ENCODE assay signal across 21 cellular contexts in the genomic region with DNA sequence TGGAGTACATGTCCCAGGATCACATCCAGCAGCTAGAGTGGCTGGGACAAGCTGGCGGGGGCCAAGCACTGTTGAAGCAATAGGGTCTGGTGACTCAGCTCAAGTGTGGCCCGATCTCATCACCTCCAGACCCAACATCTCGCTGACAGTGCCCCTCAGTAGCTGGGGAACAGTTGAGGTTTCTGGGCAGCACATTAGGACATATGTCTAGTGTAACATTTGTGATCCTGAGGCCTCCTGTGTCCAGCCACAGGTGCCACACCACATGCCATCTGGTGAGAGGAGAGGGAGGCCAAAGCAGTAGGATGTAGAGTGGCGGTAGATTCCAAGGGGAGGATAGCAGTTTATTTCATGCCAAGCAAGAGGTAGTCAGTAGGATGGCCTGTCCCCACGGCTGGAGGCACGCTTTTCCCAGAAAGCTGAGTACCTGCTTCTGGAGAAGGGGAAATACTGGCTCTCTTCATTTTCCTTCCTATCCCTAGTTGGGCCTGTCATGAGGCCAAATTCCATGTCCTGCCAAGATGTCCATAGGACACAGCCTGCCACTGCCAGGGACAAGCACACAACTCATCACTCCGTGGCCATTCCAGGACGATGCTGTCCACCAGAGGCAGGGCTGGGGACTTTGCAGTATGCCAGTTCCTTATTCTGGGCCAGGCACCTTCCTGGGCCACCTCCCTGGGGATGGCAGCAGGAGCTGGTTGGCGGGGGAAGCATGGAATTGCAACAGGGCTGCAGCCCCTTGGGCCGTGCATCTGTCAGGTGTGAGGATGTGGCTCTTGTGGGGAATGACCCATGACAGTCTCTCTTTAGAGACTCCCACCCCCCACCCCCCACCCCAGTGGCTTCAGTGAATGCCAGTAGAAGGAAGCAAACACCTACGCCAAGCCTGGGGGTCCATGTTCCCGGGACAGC. TPM values are rescaled to one million over a fixed set of nuclear protein-coding genes. Genes with fewer than 3 reads are reported as not detected.
DNase-seq lines count a peak whose midpoint lies in the region; TF ChIP-seq lines count a peak whose summit lies in the region.
"Had no signal": no experiment of that assay in that cellular context is flagged by ENCODE, and none has a peak within 500 bp of the region (broad histone marks: within the 10 kb centered on the region; RNA-seq: fewer than 3 reads in every experiment).

No MANE protein-coding gene starts in this region.

- TF ChIP-seq POLR2A in spleen (IDR thresholded peaks at IDR 0.05), result no peak

- H3K9me3 ChIP-seq in spleen, result no peaks in the 10 kb centered on the region
- H3K9me3 ChIP-seq: lower lobe of right lung, Peyer's patch had no signal

- peaks cover 49% of the 10 kb centered on the region for H3K36me3 Mint-ChIP-seq in nephron progenitor cell (ENCODE audit: low read depth)
- peaks cover 15% of the 10 kb centered on the region for H3K36me3 Mint-ChIP-seq in progenitor cell of endocrine pancreas (ENCODE audit: insufficient read depth)

- H3K27me3 ChIP-seq in H7 (ENCODE audit: control insufficient read depth, insufficient read depth, low read length) (no peaks in the 10 kb centered on the region), spleen (replicated peaks in 1 of 7) (no peaks in the 10 kb centered on the region)
- H3K27me3 ChIP-seq: Peyer's patch had no signal

- H3K9me3 Mint-ChIP-seq in nephron progenitor cell (no peaks in the 10 kb centered on the region), progenitor cell of endocrine pancreas (ENCODE audit: low read depth) (no peaks in the 10 kb centered on the region)
- H3K9me3 Mint-ChIP-seq: activated naive CD4-positive, alpha-beta T cell treated with anti-CD3 and anti-CD28 coated beads, Interleukin-2, amount 50 U/mL, for 72 hours; brain; GM23338 had no signal

- TF ChIP-seq CTCF in nephron progenitor cell (IDR thresholded peaks at IDR 0.05) (no peak), progenitor cell of endocrine pancreas (IDR thresholded peaks at IDR 0.05; ENCODE audit: unreplicated experiment) (no peak), spleen (IDR thresholded peaks at IDR 0.05 in 8 of 11, conservative IDR thresholded peaks at IDR 0.05 in 3 of 11) (no peak)

- intact Hi-C loops in spleen (cut with DNase I; ENCODE audit: low total_unique reads), result no loop called here

- H3K27ac ChIP-seq in spleen, result peak overlapping the region in 2 of 8 donors; percentile 27 to 70
- H3K27ac ChIP-seq: C4-2B, epithelial cell of prostate, lower lobe of right lung had no signal

- peaks cover 5 to 43% (median 27%) of the 10 kb centered on the region in 6 donors for H3K4me1 ChIP-seq in spleen
- H3K4me1 ChIP-seq: lower lobe of right lung had no signal

- H3K27me3 Mint-ChIP-seq in nephron progenitor cell (ENCODE audit: low read depth, poor library complexity), result no peaks in the 10 kb centered on the region
- H3K27me3 Mint-ChIP-seq in progenitor cell of endocrine pancreas, result no peaks in the 10 kb centered on the region
- H3K27me3 Mint-ChIP-seq: brain had no signal

- DNase-seq in DMS 273 (lab: John Stamatoyannopoulos, UW; ENCODE audit: unreplicated experiment) (peak; percentile 28), DMS 273 treated with DMSO at 0.1 percent for 48 hours (lab: John Stamatoyannopoulos, UW) (no peak), H7 (peak; percentile 22), cerebellar nuclear complex (lab: John Stamatoyannopoulos, UW) (peak; percentile 59 to 92), nephron progenitor cell (no peak), NCI-H187 treated with DMSO at 0.1 percent for 48 hours (lab: John Stamatoyannopoulos, UW) (no peak), progenitor cell of endocrine pancreas (ENCODE audit: low spot score, unreplicated experiment) (no peak), spleen (no peak)
- DNase-seq: 8988T; DMS53; lower lobe of right lung; NCI-H1436; NCI-H774; Peyer's patch; stimulated activated CD4-positive, alpha-beta T cell treated with anti-CD3 and anti-CD28 coated beads, Interleukin-2, amount 100 ng/mL, for 48 hours; T1000 had no signal

- H3K4me3 ChIP-seq in H7 (ENCODE audit: insufficient read depth, low read depth, low read length), result no peak overlapping the region
- no peak overlapping the region for H3K4me3 ChIP-seq in spleen
- H3K4me3 ChIP-seq: GM23338, lower lobe of right lung, Peyer's patch had no signal

- H3K36me3 ChIP-seq in H7 (replicated peaks; ENCODE audit: control insufficient read depth, insufficient read depth, low read length), result peaks cover 59% of the 10 kb centered on the region
- H3K36me3 ChIP-seq in spleen, result peaks cover 3 to 100% (median 96%) of the 10 kb centered on the region in 6 donors

- WGBS in spleen, 5 donors, result 74 to 83% (median 80%) methylated on average over 11 to 12 of the region's 12 CpGs

- peaks cover 15% of the 10 kb centered on the region for H3K4me1 Mint-ChIP-seq in nephron progenitor cell
- no peaks in the 10 kb centered on the region for H3K4me1 Mint-ChIP-seq in progenitor cell of endocrine pancreas (ENCODE audit: low read depth)
- H3K4me1 Mint-ChIP-seq: brain had no signal

- H3K4me3 Mint-ChIP-seq in nephron progenitor cell, result no peak overlapping the region
- no peak overlapping the region for H3K4me3 Mint-ChIP-seq in progenitor cell of endocrine pancreas (ENCODE audit: low read depth)
- H3K4me3 Mint-ChIP-seq: brain, GM23338 had no signal

- H3K27ac Mint-ChIP-seq in nephron progenitor cell (peak overlapping the region; percentile 45), progenitor cell of endocrine pancreas (no peak overlapping the region)
- H3K27ac Mint-ChIP-seq: GM23338 had no signal

RNA-seq across cellular contexts. Expression of gene GGA3, which starts 24.0 kb away (rescaled TPM):
- total RNA-seq in H7 (2014; rRNA removed; shearing (Covaris generic)), result 30.8 and 34.8 TPM in 2 replicates
- total RNA-seq in progenitor cell of endocrine pancreas (66.8 and 68.1 TPM in 2 replicates), spleen (10 to 100 TPM; 38.0 to 73.7 (median 65.2) TPM)
- polyA plus RNA-seq in spleen, result 10 to 100 TPM; 14.1 to 37.9 (median 26.9) TPM

RNA-seq across cellular contexts. Expression of gene MRPS7, which starts 24.3 kb away (rescaled TPM):
- 128 and 166 TPM in 2 replicates for total RNA-seq in H7 (2014; rRNA removed; shearing (Covaris generic))
- total RNA-seq in progenitor cell of endocrine pancreas (55.2 and 59.2 TPM in 2 replicates), spleen (10 to 100 TPM; 32.2 to 38.4 (median 35.1) TPM)
- polyA plus RNA-seq in spleen, result 10 to 100 TPM; 39.1 to 62.7 (median 47.2) TPM

RNA-seq across cellular contexts. Expression of gene NUP85, which starts 31.9 kb away (rescaled TPM):
- total RNA-seq in H7 (2014; rRNA removed; shearing (Covaris generic)), result 61.7 and 62.8 TPM in 2 replicates
- 83.8 and 86.9 TPM in 2 replicates for total RNA-seq in progenitor cell of endocrine pancreas
- total RNA-seq in spleen, result 10 to 100 TPM; 35.5 to 83.8 (median 66.1) TPM
- 10 to 100 TPM; 45.8 to 79.8 (median 61.8) TPM for polyA plus RNA-seq in spleen

RNA-seq across cellular contexts. Expression of gene MIF4GD, which starts 33.7 kb away (rescaled TPM):
- 28.0 TPM in 2 replicates for total RNA-seq in H7 (2014; rRNA removed; shearing (Covaris generic))
- total RNA-seq in progenitor cell of endocrine pancreas (14.8 and 16.3 TPM in 2 replicates), spleen (10 to 100 TPM; 27.1 to 47.3 (median 38.0) TPM)
- 10 to 100 TPM; 28.2 to 38.0 (median 34.3) TPM for polyA plus RNA-seq in spleen

RNA-seq across cellular contexts. Expression of gene SLC25A19, which starts 51.9 kb away (rescaled TPM):
- total RNA-seq in H7 (2014; rRNA removed; shearing (Covaris generic)), result 25.7 and 31.0 TPM in 2 replicates
- total RNA-seq in progenitor cell of endocrine pancreas (14.1 and 18.4 TPM in 2 replicates), spleen (10 to 100 TPM; 12.4 to 32.5 (median 19.1) TPM)
- 10 to 100 TPM; 18.5 to 21.2 (median 19.2) TPM for polyA plus RNA-seq in spleen

Comparison
In these comparisons a context has a peak if more than half of its experiments do, and no peak if none do; other contexts are left out.
1. DNase-seq: peak in DMS 273 (single experiment), H7 (single experiment) and cerebellar nuclear complex (2 of 2); none in DMS 273 treated with DMSO at 0.1 percent for 48 hours (single experiment), nephron progenitor cell (single experiment), NCI-H187 treated with DMSO at 0.1 percent for 48 hours (single experiment), progenitor cell of endocrine pancreas (single experiment) and spleen (single experiment).